ENCODE assay signal across 9 cellular contexts in the genomic region with DNA sequence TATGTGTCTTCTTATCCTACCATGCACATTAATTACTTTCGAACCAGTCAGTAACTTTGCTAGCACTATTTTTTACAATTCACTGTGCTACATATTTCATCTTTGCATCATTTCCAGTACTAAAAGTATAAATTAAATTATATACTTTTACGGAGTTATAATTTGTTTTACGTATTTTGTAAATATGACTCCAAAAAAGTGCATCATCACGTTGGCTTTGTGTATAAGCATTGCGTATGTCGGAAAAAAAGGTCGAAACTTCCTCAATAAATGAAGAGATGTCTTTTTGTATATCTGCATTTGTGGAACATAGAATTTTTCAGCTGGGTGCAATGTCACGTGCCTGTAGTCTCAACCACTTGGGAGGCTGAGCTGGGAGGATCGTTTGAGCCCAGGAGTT.
"Had no signal": no experiment of that assay in that cellular context is flagged by ENCODE, and none has a peak within 500 bp of the region (broad histone marks: within the 10 kb centered on the region; RNA-seq: fewer than 3 reads in every experiment).

No MANE protein-coding gene starts in this region.

- H3K4me1 ChIP-seq: HAP-1 had no signal

- H3K9me3 Mint-ChIP-seq: HFFc6 had no signal

- H3K36me3 ChIP-seq: HAP-1 had no signal

- H3K27me3 Mint-ChIP-seq: IgD-negative memory B cell had no signal

- H3K9me3 ChIP-seq: HAP-1 had no signal

- ATAC-seq: HCT116, HepG2 had no signal

- H3K4me3 Mint-ChIP-seq: HFFc6, IgD-negative memory B cell had no signal

- H3K4me3 ChIP-seq: GM23248, HAP-1 had no signal

- H3K27ac Mint-ChIP-seq: HFFc6, IgD-negative memory B cell had no signal

- H3K9ac ChIP-seq: GM23248 had no signal

- DNase-seq: GM23248, GOT3, H7, HFFc6 had no signal

- H3K27ac ChIP-seq: GM23248, HL-60 had no signal
